29 cellular contexts compared by ENCODE assay signal in the genomic region with DNA sequence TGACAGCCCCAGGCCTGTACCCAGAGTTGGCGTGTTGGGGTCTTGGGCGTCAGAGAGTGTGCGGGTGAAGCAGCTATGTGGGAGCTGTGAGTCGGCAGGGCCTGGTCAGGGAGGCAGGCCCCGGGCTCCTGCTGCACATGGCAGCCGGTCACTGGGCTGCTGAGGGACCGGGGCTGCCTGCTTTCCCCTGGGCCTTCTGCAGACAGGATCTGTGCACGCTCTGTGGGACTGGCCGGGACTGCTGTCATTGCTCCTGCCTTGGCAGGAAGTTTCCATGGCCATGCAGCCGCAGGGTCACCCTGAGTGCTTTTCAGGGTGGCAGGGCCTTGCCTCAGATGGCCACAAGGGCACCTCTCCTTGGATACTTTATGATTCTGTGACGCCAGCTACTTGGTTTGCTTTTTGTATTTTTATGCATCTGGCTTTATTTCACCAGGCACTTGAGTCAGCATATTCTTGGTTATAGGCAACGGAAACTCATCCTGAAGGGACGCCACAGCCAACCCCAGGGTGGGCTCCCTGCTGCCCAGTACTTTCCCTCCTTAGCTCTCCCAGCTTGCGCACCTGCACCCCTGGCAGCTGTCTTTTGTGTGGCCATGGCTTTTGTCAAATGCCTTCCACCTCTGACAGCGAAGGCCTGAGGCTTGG. TPM values are rescaled to one million over a fixed set of nuclear protein-coding genes. Genes with fewer than 3 reads are reported as not detected.
DNase-seq lines count a peak whose midpoint lies in the region; ATAC-seq and TF ChIP-seq lines count a peak whose summit lies in the region.
"Had no signal": no experiment of that assay in that cellular context is flagged by ENCODE, and none has a peak within 500 bp of the region (broad histone marks: within the 10 kb centered on the region; RNA-seq: fewer than 3 reads in every experiment).

No MANE protein-coding gene starts in this region.

- H3K27me3 Mint-ChIP-seq in activated naive CD4-positive, alpha-beta T cell treated with anti-CD3 and anti-CD28 coated beads, Interleukin-2, amount 50 U/mL, for 24 hours: no peaks in the 10 kb centered on the region
- H3K27me3 Mint-ChIP-seq: memory B cell had no signal

- H3K4me3 Mint-ChIP-seq in activated naive CD4-positive, alpha-beta T cell treated with anti-CD3 and anti-CD28 coated beads, Interleukin-2, amount 50 U/mL, for 24 hours: no peak overlapping the region
- H3K4me3 Mint-ChIP-seq in stimulated activated effector memory CD8-positive, alpha-beta T cell treated with anti-CD3 and anti-CD28 coated beads, Interleukin-12 subunit alpha, Interleukin-12 subunit beta, amount 100 ng/mL, for 72 hours: no peak overlapping the region
- H3K4me3 Mint-ChIP-seq: CD8-positive, alpha-beta T cell; memory B cell; T-helper 1 cell treated with Interleukin-12 subunit alpha and Interleukin-12 subunit beta and Interleukin-4 antibody, amounts not matched to agents 30 μg/mL and 1 μg/mL, for 36 hours had no signal

- no peak overlapping the region for H3K4me3 ChIP-seq in iPS-15b (ENCODE audit: low read depth, low read length)
- H3K4me3 ChIP-seq in mesendoderm (ENCODE audit: low read length): no peak overlapping the region
- H3K4me3 ChIP-seq: breast epithelium, hepatocyte, MG63, sigmoid colon, upper lobe of left lung had no signal

- H3K79me2 ChIP-seq in mesendoderm (ENCODE audit: control insufficient read depth, insufficient read depth, low read length): no peaks in the 10 kb centered on the region
- H3K79me2 ChIP-seq: hepatocyte had no signal

- no peak overlapping the region for H2BK15ac ChIP-seq in mesendoderm (replicated peaks; ENCODE audit: low read depth)

- no peaks in the 10 kb centered on the region for H3K9me3 ChIP-seq in iPS-15b (ENCODE audit: control insufficient read depth, insufficient read depth, low read length)
- H3K9me3 ChIP-seq: breast epithelium, MG63, sigmoid colon, upper lobe of left lung had no signal

- no peak overlapping the region for H3K23ac ChIP-seq in mesendoderm (ENCODE audit: low read length)

- H3K9me3 Mint-ChIP-seq in activated naive CD4-positive, alpha-beta T cell treated with anti-CD3 and anti-CD28 coated beads, Interleukin-2, amount 50 U/mL, for 24 hours: no peaks in the 10 kb centered on the region
- H3K9me3 Mint-ChIP-seq in stimulated activated effector memory CD8-positive, alpha-beta T cell treated with anti-CD3 and anti-CD28 coated beads, Interleukin-12 subunit alpha, Interleukin-12 subunit beta, amount 100 ng/mL, for 72 hours: no peaks in the 10 kb centered on the region
- H3K9me3 Mint-ChIP-seq: CD8-positive, alpha-beta T cell; memory B cell; T-helper 1 cell treated with Interleukin-12 subunit alpha and Interleukin-12 subunit beta and Interleukin-4 antibody, amounts not matched to agents 30 μg/mL and 1 μg/mL, for 36 hours had no signal

- no peak overlapping the region for H3K18ac ChIP-seq in mesendoderm (ENCODE audit: low read length)

- no CpG with 5 or more reads among the region's 15 CpGs for WGBS in mesendoderm (ENCODE audit: extremely low coverage, insufficient coverage, low lambda C conversion rate)

- H3K27ac Mint-ChIP-seq in activated naive CD4-positive, alpha-beta T cell treated with anti-CD3 and anti-CD28 coated beads, Interleukin-2, amount 50 U/mL, for 24 hours: peak overlapping the region; percentile 41
- H3K27ac Mint-ChIP-seq in stimulated activated effector memory CD8-positive, alpha-beta T cell treated with anti-CD3 and anti-CD28 coated beads, Interleukin-12 subunit alpha, Interleukin-12 subunit beta, amount 100 ng/mL, for 72 hours: peak overlapping the region; percentile 20
- H3K27ac Mint-ChIP-seq: CD8-positive, alpha-beta T cell; memory B cell; T-helper 1 cell treated with Interleukin-12 subunit alpha and Interleukin-12 subunit beta and Interleukin-4 antibody, amounts not matched to agents 30 μg/mL and 1 μg/mL, for 36 hours had no signal

- H2AK5ac ChIP-seq in mesendoderm (ENCODE audit: low read length): no peak overlapping the region

- peak overlapping the region; percentile 47 for H3K9ac ChIP-seq in iPS-15b (ENCODE audit: low read depth, low read length)
- H3K9ac ChIP-seq in mesendoderm (ENCODE audit: low read length): no peak overlapping the region

- H3K79me1 ChIP-seq in mesendoderm (ENCODE audit: low read length): peaks cover 2% of the 10 kb centered on the region

- H3K36me3 ChIP-seq in iPS-15b (ENCODE audit: control insufficient read depth, insufficient read depth, low read length): peaks cover 46% of the 10 kb centered on the region
- H3K36me3 ChIP-seq in mesendoderm (ENCODE audit: control insufficient read depth, insufficient read depth, low read length): peaks cover 9% of the 10 kb centered on the region

- H3K27me3 ChIP-seq in iPS-15b (ENCODE audit: control insufficient read depth, insufficient read depth, low read length): no peaks in the 10 kb centered on the region
- no peaks in the 10 kb centered on the region for H3K27me3 ChIP-seq in mesendoderm (ENCODE audit: insufficient read depth, low read length, poor library complexity)
- H3K27me3 ChIP-seq: breast epithelium, hepatocyte, MG63, sigmoid colon, upper lobe of left lung had no signal

- H2BK120ac ChIP-seq in mesendoderm (ENCODE audit: low read depth, low read length): no peak overlapping the region

- no peak overlapping the region for H3K4ac ChIP-seq in mesendoderm (ENCODE audit: low read depth, low read length)

- H3K4me1 Mint-ChIP-seq in activated naive CD4-positive, alpha-beta T cell treated with anti-CD3 and anti-CD28 coated beads, Interleukin-2, amount 50 U/mL, for 24 hours: peaks cover 9% of the 10 kb centered on the region
- H3K4me1 Mint-ChIP-seq in stimulated activated effector memory CD8-positive, alpha-beta T cell treated with anti-CD3 and anti-CD28 coated beads, Interleukin-12 subunit alpha, Interleukin-12 subunit beta, amount 100 ng/mL, for 72 hours: peaks cover 40% of the 10 kb centered on the region

- no peak overlapping the region for H3K27ac ChIP-seq in mesendoderm (ENCODE audit: low read depth, low read length)
- H3K27ac ChIP-seq: breast epithelium, hepatocyte, sigmoid colon, upper lobe of left lung had no signal

- H4K5ac ChIP-seq in mesendoderm (ENCODE audit: low read length): no peak overlapping the region

- H3K4me1 ChIP-seq in iPS-15b (ENCODE audit: control insufficient read depth, insufficient read depth, low read length) (no peaks in the 10 kb centered on the region), mesendoderm (ENCODE audit: control insufficient read depth, low read depth, low read length) (no peaks in the 10 kb centered on the region)

- H2BK5ac ChIP-seq in mesendoderm (ENCODE audit: low read length): no peak overlapping the region

- peaks cover 4% of the 10 kb centered on the region for H3K36me3 Mint-ChIP-seq in activated naive CD4-positive, alpha-beta T cell treated with anti-CD3 and anti-CD28 coated beads, Interleukin-2, amount 50 U/mL, for 24 hours
- H3K36me3 Mint-ChIP-seq in stimulated activated effector memory CD8-positive, alpha-beta T cell treated with anti-CD3 and anti-CD28 coated beads, Interleukin-12 subunit alpha, Interleukin-12 subunit beta, amount 100 ng/mL, for 72 hours: peaks cover 57% of the 10 kb centered on the region

- DNase-seq in activated naive CD4-positive, alpha-beta T cell treated with anti-CD3 and anti-CD28 coated beads, Interleukin-2, amount 50 U/mL, for 16 hours: no peak
- DNase-seq in stimulated activated effector memory CD8-positive, alpha-beta T cell treated with anti-CD3 and anti-CD28 coated beads, Interleukin-12 subunit alpha, Interleukin-12 subunit beta, amount 100 ng/mL, for 72 hours (ENCODE audit: low spot score in 2 of 2): no peak
- DNase-seq in mesendoderm (no peak), SW 1271 (lab: John Stamatoyannopoulos, UW) (no peak)
- DNase-seq: activated naive CD4-positive, alpha-beta T cell treated with Interleukin-2 at 50 U/mL for 16 hours; amygdala; CD8-positive, alpha-beta T cell; GOT3; KG1; left colon; MG63; NCI-H1105; NCI-H187; NCI-H2171 treated with DMSO at 0.1 percent for 48 hours; NCI-H510A treated with DMSO at 0.1 percent for 48 hours; RPMI8226; sigmoid colon; stimulated activated CD4-positive, alpha-beta T cell treated with anti-CD3 and anti-CD28 coated beads, Interleukin-15, amount 100 ng/mL, for 24 hours; stimulated activated CD4-positive, alpha-beta T cell treated with anti-CD3 and anti-CD28 coated beads, Interleukin-4, amount 100 ng/mL, for 4 hours had no signal

- H3K4me2 ChIP-seq in mesendoderm (ENCODE audit: low read length): no peak overlapping the region
- H3K4me2 ChIP-seq: hepatocyte had no signal

- no peak for ATAC-seq in stimulated activated effector memory CD8-positive, alpha-beta T cell treated with anti-CD3 and anti-CD28 coated beads, Interleukin-12 subunit alpha, Interleukin-12 subunit beta, amount 100 ng/mL, for 72 hours
- ATAC-seq in GM21737 (IDR thresholded peaks at IDR 0.05; ENCODE audit: unreplicated experiment): no peak
- ATAC-seq: CD8-positive, alpha-beta T cell; left colon had no signal

- no peak overlapping the region for H3K56ac ChIP-seq in mesendoderm (ENCODE audit: low read length)

- H4K8ac ChIP-seq in mesendoderm (ENCODE audit: low read depth, low read length): no peak overlapping the region

TF ChIP-seq in PFSK-1, 5 proteins besides CTCF, POLR2A, EP300 and RAD21 (continues in another document):
- TF ChIP-seq TAF1 (IDR thresholded peaks at IDR 0.05; ENCODE audit: borderline replicate concordance, insufficient read depth, low read length) (no peak), POLR2AphosphoS5 (IDR thresholded peaks at IDR 0.05; ENCODE audit: low read depth, low read length) (0 out of 2 replicates have a peak, but pooled peaks have one; percentile 38)

RNA-seq across cellular contexts. Expression of a gene that starts 52.5 kb away (rescaled TPM):
- 270 TPM for polyA plus RNA-seq in PFSK-1 (2012; ENCODE audit: insufficient read length, low read depth)
- polyA plus RNA-seq in mesendoderm (2013, experiment 1 of 2): 39.0 TPM
- 38.3 TPM for polyA plus RNA-seq in mesendoderm (2013, experiment 2 of 2)

RNA-seq across cellular contexts. Expression of a gene that starts 58.3 kb away (rescaled TPM):
- polyA plus RNA-seq in PFSK-1 (2012; ENCODE audit: insufficient read length, low read depth): 0.67 TPM
- polyA plus RNA-seq in mesendoderm (2013, experiment 1 of 2): not detected
- not detected for polyA plus RNA-seq in mesendoderm (2013, experiment 2 of 2)
- polyA plus RNA-seq: hepatocyte, neural cell had no signal
